Comparison of ENCODE assay signal across 21 cellular contexts in genomic region chr9:92975452-92975770, GRCh38. TPM values are rescaled to one million over a fixed set of nuclear protein-coding genes. Genes with fewer than 3 reads are reported as not detected.
DNase-seq lines count a peak whose midpoint lies in the region; ATAC-seq and TF ChIP-seq lines count a peak whose summit lies in the region.
"Had no signal": no experiment of that assay in that cellular context is flagged by ENCODE, and none has a peak within 500 bp of the region (broad histone marks: within the 10 kb centered on the region; RNA-seq: fewer than 3 reads in every experiment).

No MANE protein-coding gene starts in this region.

- H2AFZ ChIP-seq in PC-3 (ENCODE audit: low read length) = no peak overlapping the region

- H3K4me2 ChIP-seq in PC-3 (ENCODE audit: low read length) = peak overlapping the region; percentile 68; the same call in 1 of the 2 replicates

- ATAC-seq in PC-3 (no peak), HG02981 (IDR thresholded peaks at IDR 0.05; ENCODE audit: unreplicated experiment) (no peak)
- no peak for ATAC-seq in effector memory CD8-positive, alpha-beta T cell (replicated peaks)
- ATAC-seq: SK-N-SH treated with all-trans-retinoic acid at 6 μM for 48 hours had no signal

- POLR2A ChIA-PET in activated CD4-positive, alpha-beta T cell treated with anti-CD3 and anti-CD28 coated beads, Interleukin-2, amount 10 ng/mL, durations not matched to agents 7 days and 5 days (lab: Charles Lee) = no interaction called here
- POLR2A ChIA-PET in PC-3 (lab: Charles Lee; ENCODE audit: unreplicated experiment) = no interaction called here

- CTCF ChIA-PET in activated CD4-positive, alpha-beta T cell treated with anti-CD3 and anti-CD28 coated beads, Interleukin-2, amount 10 ng/mL, durations not matched to agents 7 days and 5 days (lab: Charles Lee) = interaction anchor here (1.0 to 1.2 kb wide), 3 partner anchors 9 to 29 kb away, joined by 3 to 4 read pairs (median 4); no protein-coding TSS in a partner anchor
- CTCF ChIA-PET in PC-3 (lab: Charles Lee) = no interaction called here

- H3K27me3 Mint-ChIP-seq in activated CD4-positive, alpha-beta T cell treated with anti-CD3 and anti-CD28 coated beads, Interleukin-2, amount 10 ng/mL, durations not matched to agents 7 days and 5 days = no peaks in the 10 kb centered on the region
- no peaks in the 10 kb centered on the region for H3K27me3 Mint-ChIP-seq in effector memory CD8-positive, alpha-beta T cell
- no peaks in the 10 kb centered on the region for H3K27me3 Mint-ChIP-seq in progenitor cell of endocrine pancreas
- H3K27me3 Mint-ChIP-seq: activated naive CD8-positive, alpha-beta T cell treated with anti-CD3 and anti-CD28 coated beads, Interleukin-2, amount 10 ng/mL, durations not matched to agents 7 days and 5 days had no signal

- no peaks in the 10 kb centered on the region for H3K79me2 ChIP-seq in PC-3 (ENCODE audit: low read length)

- peaks cover 79% of the 10 kb centered on the region for H3K36me3 Mint-ChIP-seq in activated CD4-positive, alpha-beta T cell treated with anti-CD3 and anti-CD28 coated beads, Interleukin-2, amount 10 ng/mL, durations not matched to agents 7 days and 5 days (ENCODE audit: low read depth)
- peaks cover 68% of the 10 kb centered on the region for H3K36me3 Mint-ChIP-seq in effector memory CD8-positive, alpha-beta T cell (ENCODE audit: insufficient read depth)
- H3K36me3 Mint-ChIP-seq in progenitor cell of endocrine pancreas (ENCODE audit: insufficient read depth) = peaks cover 24% of the 10 kb centered on the region

- no peaks in the 10 kb centered on the region for H3K9me2 ChIP-seq in PC-3 (replicated peaks; ENCODE audit: low read length)

- peaks cover 3% of the 10 kb centered on the region for H3F3A ChIP-seq in PC-3 (ENCODE audit: low read length, unreplicated experiment)

- no peak overlapping the region for H3K4me3 Mint-ChIP-seq in activated CD4-positive, alpha-beta T cell treated with anti-CD3 and anti-CD28 coated beads, Interleukin-2, amount 10 ng/mL, durations not matched to agents 7 days and 5 days
- H3K4me3 Mint-ChIP-seq in effector memory CD8-positive, alpha-beta T cell = peak overlapping the region in 1 of 2 donors; percentile 40
- H3K4me3 Mint-ChIP-seq in progenitor cell of endocrine pancreas (ENCODE audit: low read depth) = no peak overlapping the region
- H3K4me3 Mint-ChIP-seq: activated naive CD8-positive, alpha-beta T cell treated with anti-CD3 and anti-CD28 coated beads, Interleukin-2, amount 10 ng/mL, durations not matched to agents 7 days and 5 days; neural crest cell had no signal

- H3K4me3 ChIP-seq in PC-3 (ENCODE audit: low read length) = no peak overlapping the region
- H3K4me3 ChIP-seq: heart right ventricle, left ventricle myocardium inferior had no signal

- H3K36me3 ChIP-seq in PC-3 (ENCODE audit: low read depth, low read length) = no peaks in the 10 kb centered on the region
- H3K36me3 ChIP-seq: left ventricle myocardium inferior had no signal

- intact Hi-C loops in PC-3 (cut with micrococcal nuclease) = no loop called here

- H4K20me1 ChIP-seq in PC-3 (ENCODE audit: low read length) = no peaks in the 10 kb centered on the region

- H3K27me3 ChIP-seq in PC-3 (ENCODE audit: low read length) = no peaks in the 10 kb centered on the region

- peak overlapping the region; percentile 25 for H3K27ac Mint-ChIP-seq in activated CD4-positive, alpha-beta T cell treated with anti-CD3 and anti-CD28 coated beads, Interleukin-2, amount 10 ng/mL, durations not matched to agents 7 days and 5 days
- H3K27ac Mint-ChIP-seq in effector memory CD8-positive, alpha-beta T cell = peak overlapping the region; percentile 91 to 99
- peak overlapping the region; percentile 20 for H3K27ac Mint-ChIP-seq in progenitor cell of endocrine pancreas

- peaks cover 5% of the 10 kb centered on the region for H3K9me3 Mint-ChIP-seq in activated CD4-positive, alpha-beta T cell treated with anti-CD3 and anti-CD28 coated beads, Interleukin-2, amount 10 ng/mL, durations not matched to agents 7 days and 5 days
- no peaks in the 10 kb centered on the region for H3K9me3 Mint-ChIP-seq in effector memory CD8-positive, alpha-beta T cell
- peaks cover 6% of the 10 kb centered on the region for H3K9me3 Mint-ChIP-seq in progenitor cell of endocrine pancreas (ENCODE audit: low read depth)
- H3K9me3 Mint-ChIP-seq: activated naive CD8-positive, alpha-beta T cell treated with anti-CD3 and anti-CD28 coated beads, Interleukin-2, amount 10 ng/mL, durations not matched to agents 7 days and 5 days had no signal

- H3K4me1 Mint-ChIP-seq in activated CD4-positive, alpha-beta T cell treated with anti-CD3 and anti-CD28 coated beads, Interleukin-2, amount 10 ng/mL, durations not matched to agents 7 days and 5 days = peaks cover 88% of the 10 kb centered on the region
- peaks cover 62 to 81% of the 10 kb centered on the region in 2 donors for H3K4me1 Mint-ChIP-seq in effector memory CD8-positive, alpha-beta T cell (ENCODE audit: low read depth in 2 of 2)
- peaks cover 13% of the 10 kb centered on the region for H3K4me1 Mint-ChIP-seq in progenitor cell of endocrine pancreas (ENCODE audit: low read depth)

- TF ChIP-seq CTCF in PC-3 (conservative IDR thresholded peaks at IDR 0.05; ENCODE audit: low read depth, low read length) (no peak), progenitor cell of endocrine pancreas (IDR thresholded peaks at IDR 0.05; ENCODE audit: unreplicated experiment) (no peak)

- H3K27ac ChIP-seq in PC-3 (ENCODE audit: low read length) = no peak overlapping the region
- H3K27ac ChIP-seq: heart right ventricle, left ventricle myocardium inferior, RWPE1 had no signal

- BruUV-seq in PC-3 (replicated peaks; lab: Mats Ljungman, UMichigan) = no TSS peak

- no peak overlapping the region for H3K9ac ChIP-seq in PC-3 (ENCODE audit: low read length)

- H3K4me1 ChIP-seq in PC-3 (ENCODE audit: insufficient read depth, low read length) = peaks cover 40% of the 10 kb centered on the region

- no peaks in the 10 kb centered on the region for H3K9me3 ChIP-seq in PC-3 (ENCODE audit: low read length)
- H3K9me3 ChIP-seq: heart right ventricle, left ventricle myocardium inferior had no signal

- DNase-seq in activated CD4-positive, alpha-beta T cell treated with anti-CD3 and anti-CD28 coated beads, Interleukin-2, amount 10 ng/mL, durations not matched to agents 7 days and 5 days = no peak
- DNase-seq in activated CD4-positive, alpha-beta T cell treated with anti-CD3 and anti-CD28 coated beads, Interleukin-2, amount 50 U/mL, for 4 hours = no peak
- DNase-seq in PC-3 (no peak), progenitor cell of endocrine pancreas (ENCODE audit: low spot score, unreplicated experiment) (no peak), NCI-H510A treated with DMSO at 0.1 percent for 48 hours (lab: John Stamatoyannopoulos, UW) (no peak), DMS53 (lab: John Stamatoyannopoulos, UW) (no peak)
- DNase-seq in effector memory CD8-positive, alpha-beta T cell = no peak
- DNase-seq: activated CD4-positive, alpha-beta T cell treated with anti-CD3 and anti-CD28 coated beads for 1 hour; activated naive CD8-positive, alpha-beta T cell treated with anti-CD3 and anti-CD28 coated beads, Interleukin-2, amount 10 ng/mL, durations not matched to agents 7 days and 5 days; heart right ventricle; left ventricle myocardium inferior; midbrain; MM.1S; NCI-H1436; NCI-H526 treated with DMSO at 0.1 percent for 48 hours; small intestine; stimulated activated CD4-positive, alpha-beta T cell treated with anti-CD3 and anti-CD28 coated beads, Interleukin-2, amount 100 ng/mL, for 48 hours had no signal

RNA-seq across cellular contexts. Expression of gene FGD3, which starts 28.1 kb away (rescaled TPM):
- 100 to 1,000 TPM; 148 to 156 TPM for total RNA-seq in activated CD4-positive, alpha-beta T cell treated with anti-CD3 and anti-CD28 coated beads, Interleukin-2, amount 10 ng/mL, durations not matched to agents 7 days and 5 days
- total RNA-seq in PC-3 (2014; rRNA removed) (5.4 and 6.3 TPM in 2 replicates), progenitor cell of endocrine pancreas (9.6 and 12.0 TPM in 2 replicates)

Comparison
In these comparisons a context has a peak if more than half of its experiments do, and no peak if none do; other contexts are left out.
1. H3K27ac Mint-ChIP-seq: peak in every context shown above with its lines; median percentile 95 in effector memory CD8-positive, alpha-beta T cell; 25 in activated CD4-positive, alpha-beta T cell treated with anti-CD3 and anti-CD28 coated beads, Interleukin-2, amount 10 ng/mL, durations not matched to agents 7 days and 5 days; 20 in progenitor cell of endocrine pancreas.
2. RNA of gene FGD3, which starts 28.1 kb away (total RNA-seq): 148 to 156 TPM in activated CD4-positive, alpha-beta T cell treated with anti-CD3 and anti-CD28 coated beads, Interleukin-2, amount 10 ng/mL, durations not matched to agents 7 days and 5 days; 9.6 to 12.0 TPM in progenitor cell of endocrine pancreas and 5.4 to 6.3 TPM in PC-3; every median in the first group is over 10 times any median in the second.